ENCODE assay signal across 19 cellular contexts in genomic region chr12:62909340-62909739, GRCh38. TPM values are rescaled to one million over a fixed set of nuclear protein-coding genes. Genes with fewer than 3 reads are reported as not detected.
"Had no signal": no experiment of that assay in that cellular context is flagged by ENCODE, and none has a peak within 500 bp of the region (broad histone marks: within the 10 kb centered on the region; RNA-seq: fewer than 3 reads in every experiment).

No MANE protein-coding gene starts in this region.

- H3K9me3 Mint-ChIP-seq: naive thymus-derived CD8-positive, alpha-beta T cell; neural crest cell had no signal

- ATAC-seq: heart right ventricle; naive thymus-derived CD8-positive, alpha-beta T cell had no signal

- H3K4me3 Mint-ChIP-seq: naive thymus-derived CD8-positive, alpha-beta T cell; neural crest cell had no signal

- H3K27me3 ChIP-seq: colonic mucosa, heart right ventricle, right atrium auricular region, stomach had no signal

- DNase-seq: colonic mucosa; effector CD4-positive, alpha-beta T cell; heart right ventricle; hypothalamus; kidney glomerular epithelial cell; naive thymus-derived CD8-positive, alpha-beta T cell; posterior cingulate gyrus; small intestine; stimulated activated CD4-positive, alpha-beta T cell treated with anti-CD3 and anti-CD28 coated beads, Interleukin-12 subunit alpha, Interleukin-12 subunit beta, amount 100 ng/mL, for 4 hours; stimulated activated naive CD4-positive, alpha-beta T cell; stomach; substantia nigra; trophoblast cell had no signal

- H3K4me3 ChIP-seq: colonic mucosa, heart right ventricle, right atrium auricular region, stomach, thoracic aorta had no signal

- H3K27ac ChIP-seq: colonic mucosa, heart right ventricle, right atrium auricular region, thoracic aorta had no signal

- H3K9me3 ChIP-seq: colonic mucosa, heart right ventricle, right atrium auricular region, stomach, thoracic aorta had no signal

- H3K36me3 Mint-ChIP-seq: naive thymus-derived CD8-positive, alpha-beta T cell had no signal

- H3K27ac Mint-ChIP-seq: naive thymus-derived CD8-positive, alpha-beta T cell had no signal

- FAIRE-seq: frontal cortex, islet of Langerhans, small intestine, urothelium cell line had no signal

- H3K4me1 ChIP-seq: colonic mucosa, right atrium auricular region had no signal

- H3K4me1 Mint-ChIP-seq: naive thymus-derived CD8-positive, alpha-beta T cell; neural crest cell had no signal

- H3K36me3 ChIP-seq: colonic mucosa, heart right ventricle, right atrium auricular region, stomach, thoracic aorta had no signal

RNA-seq across cellular contexts. Expression of gene PPM1H, which starts 25.6 kb away (rescaled TPM):
- total RNA-seq: naive thymus-derived CD8-positive, alpha-beta T cell had no signal
- polyA plus RNA-seq: naive thymus-derived CD8-positive, alpha-beta T cell had no signal
